Comparison of ENCODE assay signal across 26 cellular contexts in genomic region chr9:90499741-90500140, GRCh38.
"Had no signal": no experiment of that assay in that cellular context is flagged by ENCODE, and none has a peak within 500 bp of the region (broad histone marks: within the 10 kb centered on the region; RNA-seq: fewer than 3 reads in every experiment).

No MANE protein-coding gene starts in this region.

- H3K9me3 ChIP-seq: stomach, suprapubic skin, testis, thoracic aorta, thyroid gland, tibial artery, tibial nerve, transverse colon, upper lobe of left lung, upper lobe of right lung, uterus, vagina had no signal

- ATAC-seq: stimulated activated effector memory CD8-positive, alpha-beta T cell treated with anti-CD3 and anti-CD28 coated beads, Interleukin-12 subunit alpha, Interleukin-12 subunit beta, amount 100 ng/mL, for 72 hours; stimulated activated memory B cell treated with anti-CD40 and anti-IgM and Interleukin-4, amounts not matched to agents 10 μg/mL and 1 μg/mL and 100 μg/mL, for 72 hours; stimulated activated naive B cell treated with anti-CD40 and anti-IgM and Interleukin-4, amounts not matched to agents 10 μg/mL and 1 μg/mL and 100 μg/mL, for 72 hours; stimulated activated naive CD8-positive, alpha-beta T cell treated with anti-CD3 and anti-CD28 coated beads, Interleukin-15, amount 100 ng/mL, for 72 hours; stimulated activated naive CD8-positive, alpha-beta T cell treated with anti-CD3 and anti-CD28 coated beads, Interleukin-15, Interleukin-2, amounts not matched to agents 100 U/mL and 50 U/mL, for 24 hours; upper lobe of right lung had no signal

- DNase-seq: stimulated activated CD4-positive, alpha-beta T cell treated with anti-CD3 and anti-CD28 coated beads, Interleukin-2, amount 100 ng/mL, for 48 hours; stimulated activated CD4-positive, alpha-beta T cell treated with anti-CD3 and anti-CD28 coated beads, Interleukin-4, amount 100 ng/mL, for 1 hour; stimulated activated CD4-positive, alpha-beta T cell treated with anti-CD3 and anti-CD28 coated beads, Interleukin-4, amount 100 ng/mL, for 24 hours; stimulated activated CD4-positive, alpha-beta T cell treated with anti-CD3 and anti-CD28 coated beads, Interleukin-4, amount 100 ng/mL, for 4 hours; stimulated activated CD8-positive, alpha-beta memory T cell treated with anti-CD3 and anti-CD28 coated beads, Interleukin-4, amount 100 ng/mL, for 48 hours; stimulated activated naive B cell treated with anti-CD40 and anti-IgM and Interleukin-4, amounts not matched to agents 10 μg/mL and 1 μg/mL and 100 μg/mL, for 72 hours; stimulated activated naive CD4-positive, alpha-beta T cell; stimulated activated naive CD4-positive, alpha-beta T cell treated with Interleukin-2 at 50 U/mL for 16 hours; stimulated activated naive CD8-positive, alpha-beta T cell treated with anti-CD3 and anti-CD28 coated beads, Interleukin-15, amount 100 ng/mL, for 72 hours; stimulated activated naive CD8-positive, alpha-beta T cell treated with anti-CD3 and anti-CD28 coated beads, Interleukin-15, Interleukin-2, amounts not matched to agents 100 U/mL and 50 U/mL, for 24 hours; stomach; substantia nigra; testis; thyroid gland; tibial artery; transverse colon; trophoblast cell; upper lobe of left lung; upper lobe of right lung; uterus had no signal

- H3K27ac ChIP-seq: stomach, suprapubic skin, testis, thoracic aorta, thyroid gland, tibial artery, tibial nerve, transverse colon, upper lobe of left lung, upper lobe of right lung, uterus, vagina had no signal

- H3K36me3 ChIP-seq: stomach, suprapubic skin, thoracic aorta, thyroid gland, tibial artery, tibial nerve, transverse colon, upper lobe of left lung, upper lobe of right lung, uterus, vagina had no signal

- H3K4me1 ChIP-seq: stomach, suprapubic skin, testis, thyroid gland, tibial artery, tibial nerve, transverse colon, upper lobe of left lung, upper lobe of right lung, uterus, vagina had no signal

- H3K27me3 ChIP-seq: stomach, suprapubic skin, testis, thyroid gland, tibial artery, tibial nerve, transverse colon, upper lobe of left lung, upper lobe of right lung, uterus, vagina had no signal

- H3K4me3 ChIP-seq: stomach, suprapubic skin, testis, thoracic aorta, thyroid gland, tibial artery, tibial nerve, transverse colon, upper lobe of left lung, upper lobe of right lung, uterus, vagina had no signal
